ENCODE assay signal across 1 cellular context in genomic region chr2:36704475-36705150, GRCh38.
TF ChIP-seq lines count a peak whose summit lies in the region.

No MANE protein-coding gene starts in this region.

TF ChIP-seq in GM23338, 12 proteins besides CTCF, POLR2A, EP300 and RAD21:
- TF ChIP-seq ZNF462 (CRISPR knock-in tag; IDR thresholded peaks at IDR 0.05) (no peak), EZH2 (IDR thresholded peaks at IDR 0.05; ENCODE audit: low read depth, unreplicated experiment) (no peak)
- TF ChIP-seq, protein P1, sequence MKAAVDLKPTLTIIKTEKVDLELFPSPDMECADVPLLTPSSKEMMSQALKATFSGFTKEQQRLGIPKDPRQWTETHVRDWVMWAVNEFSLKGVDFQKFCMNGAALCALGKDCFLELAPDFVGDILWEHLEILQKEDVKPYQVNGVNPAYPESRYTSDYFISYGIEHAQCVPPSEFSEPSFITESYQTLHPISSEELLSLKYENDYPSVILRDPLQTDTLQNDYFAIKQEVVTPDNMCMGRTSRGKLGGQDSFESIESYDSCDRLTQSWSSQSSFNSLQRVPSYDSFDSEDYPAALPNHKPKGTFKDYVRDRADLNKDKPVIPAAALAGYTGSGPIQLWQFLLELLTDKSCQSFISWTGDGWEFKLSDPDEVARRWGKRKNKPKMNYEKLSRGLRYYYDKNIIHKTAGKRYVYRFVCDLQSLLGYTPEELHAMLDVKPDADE (IDR thresholded peaks at IDR 0.05), result no peak
